In the genomic region with DNA sequence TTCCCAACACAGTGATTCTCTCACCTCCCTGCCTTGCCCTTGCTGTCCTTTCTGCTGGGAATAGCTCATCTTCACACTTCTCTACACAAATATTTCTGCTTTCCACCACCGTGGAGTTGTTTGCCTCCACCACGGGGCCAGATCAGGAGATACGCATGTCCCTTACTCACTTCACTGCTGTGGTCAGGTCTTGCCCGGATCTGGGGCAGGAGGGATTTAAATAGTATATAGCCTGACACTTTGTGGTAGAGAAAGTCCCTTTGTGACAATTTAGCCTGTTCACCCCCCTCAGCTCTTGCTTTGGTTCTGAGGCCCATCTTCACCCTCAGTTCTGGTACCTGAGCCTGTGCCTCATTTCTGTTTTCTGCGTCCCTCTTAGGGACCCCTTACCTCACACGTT, we compare ENCODE assay signal across 14 cellular contexts.
A peak's percentile ranks its signal among the peaks of the same experiment; 100 is the strongest.
DNase-seq lines count a peak whose midpoint lies in the region; ATAC-seq and TF ChIP-seq lines count a peak whose summit lies in the region.
"Had no signal": no experiment of that assay in that cellular context is flagged by ENCODE, and none has a peak within 500 bp of the region (broad histone marks: within the 10 kb centered on the region; RNA-seq: fewer than 3 reads in every experiment).

No MANE protein-coding gene starts in this region.

- H3K27me3 ChIP-seq in aorta (ENCODE audit: control insufficient read depth in 1 of 2, insufficient read depth in 2 of 2, low read length in 1 of 2) = no peaks in the 10 kb centered on the region

- DNase-seq in MV-4-11 (lab: John Stamatoyannopoulos, UW) (peak; percentile 6), NCI-H1930 (lab: John Stamatoyannopoulos, UW) (no peak), erythroblast (lab: John Stamatoyannopoulos, UW) (no peak), aorta (no peak), sciatic nerve (ENCODE audit: low spot score) (no peak)
- DNase-seq: activated T-cell treated with anti-CD3 and anti-CD28 coated beads, Interleukin-2, amount 50 U/mL, for 4 hours; CD8-positive, alpha-beta T cell; HCEC 1CT; stimulated activated CD4-positive, alpha-beta T cell treated with anti-CD3 and anti-CD28 coated beads, Interleukin-2, amount 100 ng/mL, for 48 hours; SW 1271 had no signal

- H3K4me3 ChIP-seq in aorta (ENCODE audit: low read length in 2 of 2) = no peak overlapping the region

- peaks cover 0 to 2% of the 10 kb centered on the region in 2 donors for H3K4me1 ChIP-seq in aorta (ENCODE audit: control insufficient read depth in 1 of 2, insufficient read depth in 2 of 2, low read length in 2 of 2)

- intact Hi-C loops in aorta (cut with DNase I) (no loop called here), sciatic nerve (cut with DNase I) (no loop called here)

- no peak for TF ChIP-seq POLR2A in erythroblast (IDR thresholded peaks at IDR 0.05; ENCODE audit: low read length)

- no peaks in the 10 kb centered on the region for H3K9me3 ChIP-seq in aorta (ENCODE audit: control insufficient read depth, low read length)

- 82 to 84% methylated on average over 6 of the region's 6 CpGs for WGBS in aorta, 2 donors

- peak; percentile 74 for ATAC-seq in GM18502 (IDR thresholded peaks at IDR 0.05; ENCODE audit: poor library complexity, unreplicated experiment)
- ATAC-seq in GM19397 (IDR thresholded peaks at IDR 0.05; ENCODE audit: unreplicated experiment) = peak; percentile 54
- peak; percentile 72 for ATAC-seq in HG02759 (IDR thresholded peaks at IDR 0.05; ENCODE audit: unreplicated experiment)
- no peak for ATAC-seq in aorta (ENCODE audit: low FRiP score)
- ATAC-seq in sciatic nerve = no peak
- ATAC-seq: activated T-cell treated with anti-CD3 and anti-CD28 coated beads, Interleukin-2, amount 50 U/mL, for 4 hours; CD8-positive, alpha-beta T cell; esophagus mucosa had no signal

- no peaks in the 10 kb centered on the region for H3K36me3 ChIP-seq in aorta (ENCODE audit: control insufficient read depth in 1 of 2, insufficient read depth in 2 of 2, low read length in 1 of 2)

- H3K27ac ChIP-seq in aorta (ENCODE audit: low read depth in 1 of 2, low read length in 2 of 2) = no peak overlapping the region

Comparison
In these comparisons a context has a peak if more than half of its experiments do, and no peak if none do; other contexts are left out.
1. ATAC-seq: peak in GM18502 (single experiment), GM19397 (single experiment) and HG02759 (single experiment); none in aorta (single experiment) and sciatic nerve (single experiment).